Comparison of ENCODE assay signal across 13 cellular contexts in the genomic region with DNA sequence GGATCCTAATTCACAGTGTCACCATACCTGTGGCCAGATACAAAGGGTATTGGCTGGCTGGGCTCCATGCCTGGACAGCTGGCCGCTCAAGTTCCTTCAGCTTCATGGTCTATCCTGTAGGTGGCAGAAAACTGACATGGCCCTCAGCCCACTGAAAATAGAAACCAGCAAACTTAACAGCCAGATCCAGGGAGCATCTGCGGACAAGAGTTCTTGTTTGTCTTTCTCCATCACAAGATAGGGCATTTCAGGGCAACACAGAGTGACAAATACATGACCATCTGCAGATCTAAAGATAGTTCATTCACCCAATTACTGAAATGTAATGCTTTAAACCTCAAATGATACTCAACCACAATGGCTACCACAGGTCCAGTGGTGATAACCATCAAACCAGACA. TPM values are rescaled to one million over a fixed set of nuclear protein-coding genes. Genes with fewer than 3 reads are reported as not detected.
DNase-seq lines count a peak whose midpoint lies in the region; ATAC-seq and TF ChIP-seq lines count a peak whose summit lies in the region.
"Had no signal": no experiment of that assay in that cellular context is flagged by ENCODE, and none has a peak within 500 bp of the region (broad histone marks: within the 10 kb centered on the region; RNA-seq: fewer than 3 reads in every experiment).

No MANE protein-coding gene starts in this region.

- TF ChIP-seq POLR2A in NB4 (IDR thresholded peaks at IDR 0.05; ENCODE audit: extremely low read depth, insufficient read length) = no peak

- no peak for DNase-seq in activated CD4-positive, alpha-beta T cell treated with anti-CD3 and anti-CD28 coated beads for 36 hours
- no peak for DNase-seq in activated CD4-positive, alpha-beta T cell treated with anti-CD3 and anti-CD28 coated beads for 4 hours
- peak; percentile 31 for DNase-seq in NB4 (ENCODE audit: low read depth)
- peak; percentile 40 for DNase-seq in dermis blood vessel endothelial cell
- peak; percentile 17 for DNase-seq in pons (ENCODE audit: low spot score)
- DNase-seq in GM13976 (ENCODE audit: low spot score) = no peak
- DNase-seq: amygdala, NCI-H2107, ovary had no signal

- in situ Hi-C loops in GM13976 (cut with MboI; ENCODE audit: low sequenced_read_pairs, unreplicated experiment) = loop anchor here (10.0 kb wide), 2 partner anchors 72 to 172 kb away; a partner anchor contains a TSS

- peak overlapping the region; percentile 26 for H3K27ac Mint-ChIP-seq in activated CD4-positive, alpha-beta T cell treated with anti-CD3 and anti-CD28 coated beads for 36 hours

- H3K4me3 Mint-ChIP-seq in activated CD4-positive, alpha-beta T cell treated with anti-CD3 and anti-CD28 coated beads for 36 hours = no peak overlapping the region

- POLR2A ChIA-PET in activated CD4-positive, alpha-beta T cell treated with anti-CD3 and anti-CD28 coated beads for 36 hours (lab: Charles Lee) = interaction anchor here (0.6 kb wide), 1 partner anchor 378 kb away, joined by 3 read pairs; no protein-coding TSS in a partner anchor

- H3K27me3 Mint-ChIP-seq in activated CD4-positive, alpha-beta T cell treated with anti-CD3 and anti-CD28 coated beads for 36 hours = no peaks in the 10 kb centered on the region

- TF ChIP-seq CTCF in NB4 (IDR thresholded peaks at IDR 0.05; ENCODE audit: low read depth, low read length) = no peak
- TF ChIP-seq CTCF in GM13976 (IDR thresholded peaks at IDR 0.05; ENCODE audit: borderline replicate concordance, control extremely low read depth, extremely low read depth, insufficient read depth, missing control alignments) = no peak

- no peak for ATAC-seq in activated CD4-positive, alpha-beta T cell treated with anti-CD3 and anti-CD28 coated beads for 36 hours
- ATAC-seq in GM18868 (IDR thresholded peaks at IDR 0.05; ENCODE audit: unreplicated experiment) (no peak), GM19035 (IDR thresholded peaks at IDR 0.05; ENCODE audit: unreplicated experiment) (no peak)

- CTCF ChIA-PET in activated CD4-positive, alpha-beta T cell treated with anti-CD3 and anti-CD28 coated beads for 36 hours (lab: Charles Lee) = interaction anchor here (0.7 to 4.0 kb wide), 9 partner anchors 8 to 180 kb away, joined by 3 to 71 read pairs (median 5); no protein-coding TSS in a partner anchor

- no peak overlapping the region for H3K4me3 ChIP-seq in NB4 (ENCODE audit: low read depth, low read length)
- H3K4me3 ChIP-seq: ovary, SK-N-MC had no signal

- peaks cover 27% of the 10 kb centered on the region for H3K36me3 Mint-ChIP-seq in activated CD4-positive, alpha-beta T cell treated with anti-CD3 and anti-CD28 coated beads for 36 hours (ENCODE audit: low read depth)

- H3K4me1 Mint-ChIP-seq in activated CD4-positive, alpha-beta T cell treated with anti-CD3 and anti-CD28 coated beads for 36 hours = peaks cover 23% of the 10 kb centered on the region

- no peaks in the 10 kb centered on the region for H3K9me3 Mint-ChIP-seq in activated CD4-positive, alpha-beta T cell treated with anti-CD3 and anti-CD28 coated beads for 36 hours (ENCODE audit: low read depth)

- intact Hi-C loops in activated CD4-positive, alpha-beta T cell treated with anti-CD3 and anti-CD28 coated beads for 36 hours (cut with DNase I, micrococcal nuclease) = no loop called here

RNA-seq across cellular contexts. Expression of a gene that starts 2.8 kb away (rescaled TPM):
- total RNA-seq in activated CD4-positive, alpha-beta T cell treated with anti-CD3 and anti-CD28 coated beads for 36 hours = 10 to 100 TPM; 36.0 to 36.7 TPM
- 1.2 and 5.3 TPM in 2 replicates for total RNA-seq in dermis blood vessel endothelial cell

RNA-seq across cellular contexts. Expression of a gene that starts 12.8 kb away (rescaled TPM):
- total RNA-seq in activated CD4-positive, alpha-beta T cell treated with anti-CD3 and anti-CD28 coated beads for 36 hours = 100 to 1,000 TPM; 291 to 375 TPM
- 113 and 116 TPM in 2 replicates for total RNA-seq in dermis blood vessel endothelial cell

RNA-seq across cellular contexts. Expression of a gene that starts 18.9 kb away (rescaled TPM):
- total RNA-seq in activated CD4-positive, alpha-beta T cell treated with anti-CD3 and anti-CD28 coated beads for 36 hours = 10 to 100 TPM; 45.9 to 50.8 TPM
- total RNA-seq in dermis blood vessel endothelial cell = 7.5 and 10.4 TPM in 2 replicates

RNA-seq across cellular contexts. Expression of a gene that starts 54.0 kb away (rescaled TPM):
- total RNA-seq in activated CD4-positive, alpha-beta T cell treated with anti-CD3 and anti-CD28 coated beads for 36 hours = under 1 TPM; 0.40 to 0.43 TPM
- total RNA-seq in dermis blood vessel endothelial cell = not detected in 2 replicates
- total RNA-seq: endothelial cell of umbilical vein had no signal

Comparison
In these comparisons a context has a peak if more than half of its experiments do, and no peak if none do; other contexts are left out.
1. DNase-seq: peak in NB4 (single experiment), dermis blood vessel endothelial cell (single experiment) and pons (single experiment); none in activated CD4-positive, alpha-beta T cell treated with anti-CD3 and anti-CD28 coated beads for 36 hours (single experiment), activated CD4-positive, alpha-beta T cell treated with anti-CD3 and anti-CD28 coated beads for 4 hours (0 of 2) and GM13976 (single experiment).